In the genomic region with DNA sequence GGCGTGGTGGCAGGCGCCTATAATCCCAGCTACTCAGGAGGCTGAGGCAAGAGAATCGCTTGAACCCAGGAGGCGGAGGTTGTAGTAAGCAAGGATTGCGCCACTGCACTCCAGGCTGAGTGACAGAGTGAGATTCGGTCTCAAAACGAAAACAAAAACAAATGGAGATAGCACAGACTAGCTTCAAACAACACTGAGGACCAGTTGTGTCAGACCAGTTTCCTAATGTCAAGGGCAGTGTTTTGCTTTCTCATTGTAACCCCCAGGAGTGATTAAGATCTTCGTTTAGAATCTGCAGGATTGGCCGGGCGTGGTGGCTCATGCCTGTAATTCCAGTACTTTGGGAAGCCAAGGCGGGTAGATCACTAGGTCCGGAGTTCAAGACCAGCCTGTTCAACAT, we compare ENCODE assay signal across 28 cellular contexts. TPM values are rescaled to one million over a fixed set of nuclear protein-coding genes. Genes with fewer than 3 reads are reported as not detected.
"Had no signal": no experiment of that assay in that cellular context is flagged by ENCODE, and none has a peak within 500 bp of the region (broad histone marks: within the 10 kb centered on the region; RNA-seq: fewer than 3 reads in every experiment).

No MANE protein-coding gene starts in this region.

- H3K9ac ChIP-seq: neural progenitor cell had no signal

- H3K9me3 ChIP-seq: esophagus squamous epithelium, heart right ventricle, left lung, prostate gland, right atrium auricular region, spleen, suprapubic skin, transverse colon, vagina had no signal

- FAIRE-seq: islet of Langerhans had no signal

- DNase-seq: dermis blood vessel endothelial cell; effector memory CD4-positive, alpha-beta T cell; erythroblast; esophagus squamous epithelium; foreskin melanocyte; glutamatergic neuron; heart right ventricle; hippocampal formation; left cardiac atrium; left lung; mesenchymal stem cell; midbrain; naive thymus-derived CD4-positive, alpha-beta T cell; spleen; stimulated activated CD8-positive, alpha-beta memory T cell treated with anti-CD3 and anti-CD28 coated beads, Interleukin-4, amount 100 ng/mL, for 48 hours; stimulated activated naive CD4-positive, alpha-beta T cell; stimulated activated naive CD8-positive, alpha-beta T cell treated with anti-CD3 and anti-CD28 coated beads, Interleukin-15, amount 100 ng/mL, for 72 hours; transverse colon had no signal

- H3K27me3 ChIP-seq: right atrium auricular region, vagina had no signal

- ATAC-seq: heart right ventricle; left cardiac atrium; left lung; naive thymus-derived CD4-positive, alpha-beta T cell; stimulated activated naive CD8-positive, alpha-beta T cell treated with anti-CD3 and anti-CD28 coated beads, Interleukin-15, amount 100 ng/mL, for 72 hours had no signal

- H3K4me3 ChIP-seq: coronary artery, esophagus squamous epithelium, heart right ventricle, left lung, neural progenitor cell, prostate gland, right atrium auricular region, skin epidermis, spleen, suprapubic skin, transverse colon, vagina had no signal

- H3K27ac ChIP-seq: coronary artery, esophagus squamous epithelium, heart right ventricle, left lung, neural progenitor cell, prostate gland, right atrium auricular region, skin epidermis, spleen, suprapubic skin, transverse colon, vagina had no signal

- H2AFZ ChIP-seq: neural progenitor cell had no signal

- H3K36me3 ChIP-seq: esophagus squamous epithelium, heart right ventricle, left lung, neural progenitor cell, prostate gland, right atrium auricular region, spleen, suprapubic skin, transverse colon, vagina had no signal

- H3K4me1 ChIP-seq: prostate gland, vagina had no signal

- H3K4me2 ChIP-seq: neural progenitor cell had no signal

RNA-seq across cellular contexts. Expression of gene RPGRIP1, which starts 18.5 kb away (rescaled TPM):
- total RNA-seq: dermis blood vessel endothelial cell, esophagus squamous epithelium, kidney epithelial cell, osteocyte, suprapubic skin, vagina had no signal
- polyA plus RNA-seq: naive thymus-derived CD4-positive, alpha-beta T cell had no signal
